In genomic region chr1:202140833-202141232, GRCh38 we compare ENCODE assay signal across 1 cellular context.
TF ChIP-seq lines count a peak whose summit lies in the region.

No MANE protein-coding gene starts in this region.

TF ChIP-seq in K562, 482 proteins besides CTCF, POLR2A, EP300 and RAD21:
- TF ChIP-seq CBFA2T3 (IDR thresholded peaks at IDR 0.05) (no peak), ZKSCAN3 (CRISPR knock-in tag; IDR thresholded peaks at IDR 0.05) (no peak), REST (CRISPR knock-in tag; IDR thresholded peaks at IDR 0.05; ENCODE audit: low read depth) (no peak), U2AF1 (optimal IDR thresholded peaks at IDR 0.05; ENCODE audit: low read depth, low read length) (no peak), HSF4 (CRISPR knock-in tag; IDR thresholded peaks at IDR 0.05; ENCODE audit: borderline replicate concordance) (no peak), ZBTB49 (CRISPR knock-in tag; IDR thresholded peaks at IDR 0.05; ENCODE audit: borderline replicate concordance) (no peak), KAT7 (CRISPR knock-in tag; IDR thresholded peaks at IDR 0.05; ENCODE audit: borderline replicate concordance) (0 out of 2 replicates have a peak, but pooled peaks have one; percentile 50), SIX5 (IDR thresholded peaks at IDR 0.05; ENCODE audit: borderline replicate concordance in 1 of 2, insufficient read depth in 1 of 2, low read depth in 1 of 2, low read length in 2 of 2) (no peak)
TF ChIP-seq in K562: peak in this region for 1.
